Comparison of ENCODE assay signal across 22 cellular contexts in genomic region chr2:8289111-8289510, GRCh38.
"Had no signal": no experiment of that assay in that cellular context is flagged by ENCODE, and none has a peak within 500 bp of the region (broad histone marks: within the 10 kb centered on the region; RNA-seq: fewer than 3 reads in every experiment).

No MANE protein-coding gene starts in this region.

- H3K36me3 Mint-ChIP-seq: WTC11 had no signal

- H3K27ac Mint-ChIP-seq: T-helper 17 cell, WTC11 had no signal

- ATAC-seq: left cardiac atrium, left ventricle myocardium superior, mucosa of descending colon, sciatic nerve, SK-N-SH treated with all-trans-retinoic acid at 6 μM for 48 hours, T-helper 17 cell, upper lobe of right lung, WTC11 had no signal

- H3K27me3 Mint-ChIP-seq: T-helper 17 cell had no signal

- H3K4me3 Mint-ChIP-seq: nephron progenitor cell, T-helper 17 cell, WTC11 had no signal

- DNase-seq: activated CD4-positive, alpha-beta T cell treated with anti-CD3 and anti-CD28 coated beads for 4 hours; activated CD8-positive, alpha-beta memory T cell treated with anti-CD3 and anti-CD28 coated beads, Interleukin-2, amount 50 U/mL, for 48 hours; activated gamma-delta T cell; activated naive CD4-positive, alpha-beta T cell treated with anti-CD3 and anti-CD28 coated beads, Interleukin-2, amount 50 U/mL, for 16 hours; anterior cingulate cortex; effector CD8-positive, alpha-beta T cell; glutamatergic neuron; left cardiac atrium; left ventricle myocardium superior; mucosa of descending colon; nephron progenitor cell; ovary; retina; SJCRH30; stimulated activated CD4-positive, alpha-beta T cell treated with anti-CD3 and anti-CD28 coated beads, Interleukin-1b, Interleukin-23, amount 100 ng/mL, for 48 hours; stomach; T-helper 17 cell; thyroid gland; upper lobe of right lung had no signal
